In the genomic region with DNA sequence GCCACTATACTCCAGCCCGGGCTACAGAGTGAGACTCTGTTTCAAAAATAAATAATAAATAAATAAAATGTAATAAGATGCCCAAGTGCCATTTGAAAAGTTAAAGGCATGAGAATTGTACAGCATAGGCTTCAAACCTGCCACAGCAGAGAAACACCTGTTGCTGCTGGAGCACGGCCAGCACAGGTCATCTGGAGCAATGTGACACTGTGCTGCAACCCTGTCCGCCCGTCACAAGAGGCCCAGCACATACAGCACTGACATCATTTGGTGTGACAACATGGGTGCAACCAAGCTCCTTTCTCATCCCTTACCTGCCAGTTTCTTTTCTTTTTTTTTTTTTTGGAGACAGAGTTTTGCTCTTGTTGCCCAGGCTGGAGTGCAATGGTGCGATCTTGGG, we compare ENCODE assay signal across 8 cellular contexts. TPM values are rescaled to one million over a fixed set of nuclear protein-coding genes. Genes with fewer than 3 reads are reported as not detected.
DNase-seq lines count a peak whose midpoint lies in the region; ATAC-seq and TF ChIP-seq lines count a peak whose summit lies in the region.

No MANE protein-coding gene starts in this region.

- peak overlapping the region; percentile 95 for H3K4me3 Mint-ChIP-seq in activated CD4-positive, alpha-beta T cell treated with anti-CD3 and anti-CD28 coated beads, Interleukin-2, amount 10 ng/mL, durations not matched to agents 7 days and 5 days
- peak overlapping the region; percentile 40 for H3K4me3 Mint-ChIP-seq in chondrocyte (ENCODE audit: unreplicated experiment)
- H3K4me3 Mint-ChIP-seq in stimulated activated effector memory CD8-positive, alpha-beta T cell treated with anti-CD3 and anti-CD28 coated beads, Interleukin-12 subunit alpha, Interleukin-12 subunit beta, amount 100 ng/mL, for 72 hours: peak overlapping the region; percentile 94

- H3K27me3 Mint-ChIP-seq in activated CD4-positive, alpha-beta T cell treated with anti-CD3 and anti-CD28 coated beads, Interleukin-2, amount 10 ng/mL, durations not matched to agents 7 days and 5 days: no peaks in the 10 kb centered on the region
- no peaks in the 10 kb centered on the region for H3K27me3 Mint-ChIP-seq in chondrocyte (ENCODE audit: low read depth)

- CTCF ChIA-PET in activated CD4-positive, alpha-beta T cell treated with anti-CD3 and anti-CD28 coated beads, Interleukin-2, amount 10 ng/mL, durations not matched to agents 7 days and 5 days (lab: Charles Lee): interaction anchor here (0.6 to 2.3 kb wide), 3 partner anchors 16 to 47 kb away, joined by 3 to 8 read pairs (median 3); no protein-coding TSS in a partner anchor

- H3K4me1 Mint-ChIP-seq in activated CD4-positive, alpha-beta T cell treated with anti-CD3 and anti-CD28 coated beads, Interleukin-2, amount 10 ng/mL, durations not matched to agents 7 days and 5 days: peaks cover 49% of the 10 kb centered on the region
- H3K4me1 Mint-ChIP-seq in chondrocyte (ENCODE audit: low read depth): peaks cover 30% of the 10 kb centered on the region
- H3K4me1 Mint-ChIP-seq in stimulated activated effector memory CD8-positive, alpha-beta T cell treated with anti-CD3 and anti-CD28 coated beads, Interleukin-12 subunit alpha, Interleukin-12 subunit beta, amount 100 ng/mL, for 72 hours: peaks cover 32% of the 10 kb centered on the region

- no peak for TF ChIP-seq CTCF in chondrocyte (IDR thresholded peaks at IDR 0.05)

- H3K9me3 Mint-ChIP-seq in activated CD4-positive, alpha-beta T cell treated with anti-CD3 and anti-CD28 coated beads, Interleukin-2, amount 10 ng/mL, durations not matched to agents 7 days and 5 days: no peaks in the 10 kb centered on the region
- H3K9me3 Mint-ChIP-seq in chondrocyte (ENCODE audit: low read depth): no peaks in the 10 kb centered on the region
- H3K9me3 Mint-ChIP-seq in stimulated activated effector memory CD8-positive, alpha-beta T cell treated with anti-CD3 and anti-CD28 coated beads, Interleukin-12 subunit alpha, Interleukin-12 subunit beta, amount 100 ng/mL, for 72 hours: no peaks in the 10 kb centered on the region

- no peak for DNase-seq in activated CD4-positive, alpha-beta T cell treated with anti-CD3 and anti-CD28 coated beads, Interleukin-2, amount 10 ng/mL, durations not matched to agents 7 days and 5 days
- DNase-seq in activated CD4-positive, alpha-beta T cell treated with anti-CD3 and anti-CD28 coated beads for 4 hours: no peak
- DNase-seq in NCI-H2196 (lab: John Stamatoyannopoulos, UW; ENCODE audit: unreplicated experiment): peak; percentile 80
- DNase-seq in chondrocyte (ENCODE audit: low spot score): no peak
- DNase-seq in stimulated activated effector memory CD8-positive, alpha-beta T cell treated with anti-CD3 and anti-CD28 coated beads, Interleukin-12 subunit alpha, Interleukin-12 subunit beta, amount 100 ng/mL, for 72 hours (ENCODE audit: low spot score in 2 of 2): no peak
- DNase-seq in GM19238 (ENCODE audit: insufficient read length, low spot score): no peak
- DNase-seq in putamen (ENCODE audit: low spot score): no peak

- POLR2A ChIA-PET in activated CD4-positive, alpha-beta T cell treated with anti-CD3 and anti-CD28 coated beads, Interleukin-2, amount 10 ng/mL, durations not matched to agents 7 days and 5 days (lab: Charles Lee): no interaction called here

- peaks cover 32% of the 10 kb centered on the region for H3K36me3 Mint-ChIP-seq in activated CD4-positive, alpha-beta T cell treated with anti-CD3 and anti-CD28 coated beads, Interleukin-2, amount 10 ng/mL, durations not matched to agents 7 days and 5 days (ENCODE audit: low read depth)
- peaks cover 16% of the 10 kb centered on the region for H3K36me3 Mint-ChIP-seq in chondrocyte (ENCODE audit: low read depth)
- H3K36me3 Mint-ChIP-seq in stimulated activated effector memory CD8-positive, alpha-beta T cell treated with anti-CD3 and anti-CD28 coated beads, Interleukin-12 subunit alpha, Interleukin-12 subunit beta, amount 100 ng/mL, for 72 hours: peaks cover 68% of the 10 kb centered on the region

- peak overlapping the region; percentile 50 for H3K27ac Mint-ChIP-seq in activated CD4-positive, alpha-beta T cell treated with anti-CD3 and anti-CD28 coated beads, Interleukin-2, amount 10 ng/mL, durations not matched to agents 7 days and 5 days
- H3K27ac Mint-ChIP-seq in chondrocyte (ENCODE audit: unreplicated experiment): no peak overlapping the region
- H3K27ac Mint-ChIP-seq in stimulated activated effector memory CD8-positive, alpha-beta T cell treated with anti-CD3 and anti-CD28 coated beads, Interleukin-12 subunit alpha, Interleukin-12 subunit beta, amount 100 ng/mL, for 72 hours: peak overlapping the region; percentile 98

- no peak for ATAC-seq in stimulated activated effector memory CD8-positive, alpha-beta T cell treated with anti-CD3 and anti-CD28 coated beads, Interleukin-12 subunit alpha, Interleukin-12 subunit beta, amount 100 ng/mL, for 72 hours
- ATAC-seq in HG03439 (IDR thresholded peaks at IDR 0.05; ENCODE audit: unreplicated experiment): no peak

RNA-seq across cellular contexts. Expression of a gene that starts 1.3 kb away (rescaled TPM):
- total RNA-seq in activated CD4-positive, alpha-beta T cell treated with anti-CD3 and anti-CD28 coated beads, Interleukin-2, amount 10 ng/mL, durations not matched to agents 7 days and 5 days: 10 to 100 TPM; 52.2 to 62.9 TPM
- 11.0 to 18.4 TPM (median 11.3 TPM) in 3 replicates for total RNA-seq in chondrocyte

RNA-seq across cellular contexts. Expression of a gene that starts 36.3 kb away (rescaled TPM):
- under 1 TPM; 0.72 to 0.89 TPM for total RNA-seq in activated CD4-positive, alpha-beta T cell treated with anti-CD3 and anti-CD28 coated beads, Interleukin-2, amount 10 ng/mL, durations not matched to agents 7 days and 5 days
- total RNA-seq in chondrocyte: 27.0 to 33.0 TPM (median 32.6 TPM) in 3 replicates

RNA-seq across cellular contexts. Expression of a gene that starts 43.1 kb away (rescaled TPM):
- 1 to 10 TPM; 8.0 to 8.4 TPM for total RNA-seq in activated CD4-positive, alpha-beta T cell treated with anti-CD3 and anti-CD28 coated beads, Interleukin-2, amount 10 ng/mL, durations not matched to agents 7 days and 5 days
- total RNA-seq in chondrocyte: 0.56 to 1.5 TPM (median 1.2 TPM) in 3 replicates

Comparison
In these comparisons a context has a peak if more than half of its experiments do, and no peak if none do; other contexts are left out.
1. H3K4me3 Mint-ChIP-seq: peak in every context shown above with its lines; median percentile 95 in activated CD4-positive, alpha-beta T cell treated with anti-CD3 and anti-CD28 coated beads, Interleukin-2, amount 10 ng/mL, durations not matched to agents 7 days and 5 days; 94 in stimulated activated effector memory CD8-positive, alpha-beta T cell treated with anti-CD3 and anti-CD28 coated beads, Interleukin-12 subunit alpha, Interleukin-12 subunit beta, amount 100 ng/mL, for 72 hours; 40 in chondrocyte.
2. RNA of a gene that starts 36.3 kb away (total RNA-seq): 27.0 to 33.0 TPM in chondrocyte; 0.72 to 0.89 TPM in activated CD4-positive, alpha-beta T cell treated with anti-CD3 and anti-CD28 coated beads, Interleukin-2, amount 10 ng/mL, durations not matched to agents 7 days and 5 days; every median in the first group is over 10 times any median in the second.